ENCODE assay signal across 1 cellular context in the genomic region with DNA sequence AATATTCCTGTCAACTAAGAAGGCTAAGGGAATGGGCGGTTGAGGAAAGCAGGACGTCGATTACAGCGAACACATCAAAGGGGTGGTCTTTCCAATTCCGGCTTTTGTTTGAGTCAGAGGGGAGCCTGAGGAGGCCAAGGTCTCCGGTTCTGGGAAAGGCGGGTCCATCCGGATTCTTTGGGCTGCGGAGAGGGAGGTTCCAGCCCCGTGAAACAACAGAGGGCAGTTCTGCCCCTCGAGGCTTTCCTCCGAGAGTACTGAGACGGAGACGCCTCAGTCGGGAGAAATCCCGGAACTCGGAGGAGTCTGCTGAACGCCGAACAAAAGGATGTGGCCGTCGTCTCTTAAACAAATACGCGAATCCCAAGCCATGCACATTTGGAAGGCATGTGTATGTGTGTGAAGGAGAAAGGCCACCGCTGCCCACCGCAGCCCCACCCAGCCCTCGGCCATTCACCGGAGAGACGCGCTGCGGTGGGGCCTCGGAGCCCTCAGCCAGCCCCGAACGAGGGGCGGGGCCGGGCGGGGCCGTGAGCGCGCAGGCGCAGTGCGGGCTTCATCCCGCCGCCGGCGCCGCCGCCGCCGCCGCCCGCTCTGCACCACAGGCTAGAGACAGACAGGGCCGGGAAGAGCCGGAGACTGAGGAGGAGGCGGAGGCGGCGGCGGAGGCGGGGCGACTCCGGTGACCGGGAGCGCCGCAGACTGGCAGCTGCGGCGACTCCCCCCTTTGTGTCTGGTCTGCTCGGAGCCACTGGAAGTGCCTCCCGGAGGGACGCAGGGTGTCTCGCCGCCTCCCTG.
TF ChIP-seq lines count a peak whose summit lies in the region.

A gene (plus strand): TSS at position 717 of the 798 bp plus-strand sequence. CDS start 1,148 bp downstream, outside the sequence.

TF ChIP-seq in GM23338, 12 proteins besides CTCF, POLR2A, EP300 and RAD21 (continued from another document):
- TF ChIP-seq, protein P1, sequence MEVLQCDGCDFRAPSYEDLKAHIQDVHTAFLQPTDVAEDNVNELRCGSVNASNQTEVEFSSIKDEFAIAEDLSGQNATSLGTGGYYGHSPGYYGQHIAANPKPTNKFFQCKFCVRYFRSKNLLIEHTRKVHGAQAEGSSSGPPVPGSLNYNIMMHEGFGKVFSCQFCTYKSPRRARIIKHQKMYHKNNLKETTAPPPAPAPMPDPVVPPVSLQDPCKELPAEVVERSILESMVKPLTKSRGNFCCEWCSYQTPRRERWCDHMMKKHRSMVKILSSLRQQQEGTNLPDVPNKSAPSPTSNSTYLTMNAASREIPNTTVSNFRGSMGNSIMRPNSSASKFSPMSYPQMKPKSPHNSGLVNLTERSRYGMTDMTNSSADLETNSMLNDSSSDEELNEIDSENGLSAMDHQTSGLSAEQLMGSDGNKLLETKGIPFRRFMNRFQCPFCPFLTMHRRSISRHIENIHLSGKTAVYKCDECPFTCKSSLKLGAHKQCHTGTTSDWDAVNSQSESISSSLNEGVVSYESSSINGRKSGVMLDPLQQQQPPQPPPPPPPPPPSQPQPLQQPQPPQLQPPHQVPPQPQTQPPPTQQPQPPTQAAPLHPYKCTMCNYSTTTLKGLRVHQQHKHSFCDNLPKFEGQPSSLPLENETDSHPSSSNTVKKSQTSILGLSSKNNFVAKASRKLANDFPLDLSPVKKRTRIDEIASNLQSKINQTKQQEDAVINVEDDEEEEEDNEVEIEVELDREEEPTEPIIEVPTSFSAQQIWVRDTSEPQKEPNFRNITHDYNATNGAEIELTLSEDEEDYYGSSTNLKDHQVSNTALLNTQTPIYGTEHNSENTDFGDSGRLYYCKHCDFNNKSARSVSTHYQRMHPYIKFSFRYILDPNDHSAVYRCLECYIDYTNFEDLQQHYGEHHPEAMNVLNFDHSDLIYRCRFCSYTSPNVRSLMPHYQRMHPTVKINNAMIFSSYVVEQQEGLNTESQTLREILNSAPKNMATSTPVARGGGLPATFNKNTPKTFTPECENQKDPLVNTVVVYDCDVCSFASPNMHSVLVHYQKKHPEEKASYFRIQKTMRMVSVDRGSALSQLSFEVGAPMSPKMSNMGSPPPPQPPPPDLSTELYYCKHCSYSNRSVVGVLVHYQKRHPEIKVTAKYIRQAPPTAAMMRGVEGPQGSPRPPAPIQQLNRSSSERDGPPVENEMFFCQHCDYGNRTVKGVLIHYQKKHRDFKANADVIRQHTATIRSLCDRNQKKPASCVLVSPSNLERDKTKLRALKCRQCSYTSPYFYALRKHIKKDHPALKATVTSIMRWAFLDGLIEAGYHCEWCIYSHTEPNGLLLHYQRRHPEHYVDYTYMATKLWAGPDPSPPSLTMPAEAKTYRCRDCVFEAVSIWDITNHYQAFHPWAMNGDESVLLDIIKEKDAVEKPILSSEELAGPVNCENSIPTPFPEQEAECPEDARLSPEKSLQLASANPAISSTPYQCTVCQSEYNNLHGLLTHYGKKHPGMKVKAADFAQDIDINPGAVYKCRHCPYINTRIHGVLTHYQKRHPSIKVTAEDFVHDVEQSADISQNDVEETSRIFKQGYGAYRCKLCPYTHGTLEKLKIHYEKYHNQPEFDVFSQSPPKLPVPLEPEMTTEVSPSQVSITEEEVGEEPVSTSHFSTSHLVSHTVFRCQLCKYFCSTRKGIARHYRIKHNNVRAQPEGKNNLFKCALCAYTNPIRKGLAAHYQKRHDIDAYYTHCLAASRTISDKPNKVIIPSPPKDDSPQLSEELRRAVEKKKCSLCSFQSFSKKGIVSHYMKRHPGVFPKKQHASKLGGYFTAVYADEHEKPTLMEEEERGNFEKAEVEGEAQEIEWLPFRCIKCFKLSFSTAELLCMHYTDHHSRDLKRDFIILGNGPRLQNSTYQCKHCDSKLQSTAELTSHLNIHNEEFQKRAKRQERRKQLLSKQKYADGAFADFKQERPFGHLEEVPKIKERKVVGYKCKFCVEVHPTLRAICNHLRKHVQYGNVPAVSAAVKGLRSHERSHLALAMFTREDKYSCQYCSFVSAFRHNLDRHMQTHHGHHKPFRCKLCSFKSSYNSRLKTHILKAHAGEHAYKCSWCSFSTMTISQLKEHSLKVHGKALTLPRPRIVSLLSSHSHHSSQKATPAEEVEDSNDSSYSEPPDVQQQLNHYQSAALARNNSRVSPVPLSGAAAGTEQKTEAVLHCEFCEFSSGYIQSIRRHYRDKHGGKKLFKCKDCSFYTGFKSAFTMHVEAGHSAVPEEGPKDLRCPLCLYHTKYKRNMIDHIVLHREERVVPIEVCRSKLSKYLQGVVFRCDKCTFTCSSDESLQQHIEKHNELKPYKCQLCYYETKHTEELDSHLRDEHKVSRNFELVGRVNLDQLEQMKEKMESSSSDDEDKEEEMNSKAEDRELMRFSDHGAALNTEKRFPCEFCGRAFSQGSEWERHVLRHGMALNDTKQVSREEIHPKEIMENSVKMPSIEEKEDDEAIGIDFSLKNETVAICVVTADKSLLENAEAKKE (CRISPR knock-in tag; IDR thresholded peaks at IDR 0.05): no peak
